ENCODE assay signal across 30 cellular contexts in the genomic region with DNA sequence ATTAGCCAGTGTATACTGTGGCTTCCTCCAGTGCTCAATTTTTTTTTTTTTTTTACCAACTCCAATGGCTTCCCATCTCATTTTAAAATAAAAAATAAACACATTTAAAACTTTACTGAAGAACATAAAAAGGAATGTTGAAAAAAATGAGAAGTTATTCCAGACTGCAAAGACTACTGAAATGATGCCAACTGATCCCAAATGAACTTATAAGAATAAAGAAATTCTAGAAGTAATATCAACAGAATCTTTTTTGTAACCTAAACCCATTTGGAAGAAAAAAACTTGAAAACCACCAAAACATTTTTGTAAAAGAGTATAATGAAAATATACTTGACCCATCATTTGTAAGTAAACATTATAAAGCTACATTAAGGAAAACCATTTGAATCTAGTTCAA.
"Had no signal": no experiment of that assay in that cellular context is flagged by ENCODE, and none has a peak within 500 bp of the region (broad histone marks: within the 10 kb centered on the region; RNA-seq: fewer than 3 reads in every experiment).

No MANE protein-coding gene starts in this region.

- DNase-seq: activated B cell treated with CpG ODN at 0.5 μM for 24 hours; activated CD4-positive, alpha-beta memory T cell treated with anti-CD3 and anti-CD28 coated beads for 36 hours; activated CD4-positive, alpha-beta T cell treated with anti-CD3 and anti-CD28 coated beads for 4 hours; activated CD4-positive, alpha-beta T cell treated with anti-CD3 and anti-CD28 coated beads, Interleukin-2, amount 10 ng/mL, durations not matched to agents 24 days and 14 days; activated CD4-positive, alpha-beta T cell treated with anti-CD3 and anti-CD28 coated beads, Interleukin-2, amount 50 U/mL, for 1 hour; activated CD4-positive, alpha-beta T cell treated with anti-CD3 and anti-CD28 coated beads, Interleukin-2, amount 50 U/mL, for 4 hours; activated CD4-positive, CD25-positive, alpha-beta regulatory T cell treated with anti-CD3 and anti-CD28 coated beads, Interleukin-2, amount 50 U/mL, for 72 hours; activated CD8-positive, alpha-beta memory T cell treated with anti-CD3 and anti-CD28 coated beads, Interleukin-2, amount 50 U/mL, for 4 hours; activated CD8-positive, alpha-beta T cell treated with anti-CD3 and anti-CD28 coated beads for 36 hours; activated effector memory CD4-positive, alpha-beta T cell treated with anti-CD3 and anti-CD28 coated beads, Interleukin-2, amount 50 U/mL, for 16 hours; activated gamma-delta T cell treated with Interleukin-2 at 50 U/mL for 16 hours; activated naive CD4-positive, alpha-beta T cell; activated naive CD4-positive, alpha-beta T cell treated with anti-CD3 and anti-CD28 coated beads for 36 hours; activated naive CD4-positive, alpha-beta T cell treated with anti-CD3 and anti-CD28 coated beads, Interleukin-2, amount 50 U/mL, for 16 hours; activated naive CD8-positive, alpha-beta T cell treated with anti-CD3 and anti-CD28 coated beads for 36 hours; activated T-cell treated with anti-CD3 and anti-CD28 coated beads for 4 hours; activated T-cell treated with anti-CD3 and anti-CD28 coated beads, Interleukin-2, amount 50 U/mL, for 1 hour; activated T-cell treated with anti-CD3 and anti-CD28 coated beads, Interleukin-2, amount 50 U/mL, for 4 hours; activated T-cell treated with anti-CD3 and anti-CD28 coated beads, Interleukin-2, amount 50 U/mL, for 72 hours; amygdala; anterior cingulate cortex; caudate nucleus; cerebellar nuclear complex; T-helper 1 cell; T-helper 2 cell; T-helper 9 cell had no signal

- FAIRE-seq: bronchial epithelial cell, TTC549 had no signal

- H3K4me3 ChIP-seq: ascending aorta, cardiac muscle cell had no signal

- H3K9me3 ChIP-seq: ascending aorta had no signal

- H3K27me3 ChIP-seq: ascending aorta, cardiac muscle cell had no signal

- H3K36me3 ChIP-seq: ascending aorta, cardiac muscle cell had no signal
